8 cellular contexts compared by ENCODE assay signal in the genomic region with DNA sequence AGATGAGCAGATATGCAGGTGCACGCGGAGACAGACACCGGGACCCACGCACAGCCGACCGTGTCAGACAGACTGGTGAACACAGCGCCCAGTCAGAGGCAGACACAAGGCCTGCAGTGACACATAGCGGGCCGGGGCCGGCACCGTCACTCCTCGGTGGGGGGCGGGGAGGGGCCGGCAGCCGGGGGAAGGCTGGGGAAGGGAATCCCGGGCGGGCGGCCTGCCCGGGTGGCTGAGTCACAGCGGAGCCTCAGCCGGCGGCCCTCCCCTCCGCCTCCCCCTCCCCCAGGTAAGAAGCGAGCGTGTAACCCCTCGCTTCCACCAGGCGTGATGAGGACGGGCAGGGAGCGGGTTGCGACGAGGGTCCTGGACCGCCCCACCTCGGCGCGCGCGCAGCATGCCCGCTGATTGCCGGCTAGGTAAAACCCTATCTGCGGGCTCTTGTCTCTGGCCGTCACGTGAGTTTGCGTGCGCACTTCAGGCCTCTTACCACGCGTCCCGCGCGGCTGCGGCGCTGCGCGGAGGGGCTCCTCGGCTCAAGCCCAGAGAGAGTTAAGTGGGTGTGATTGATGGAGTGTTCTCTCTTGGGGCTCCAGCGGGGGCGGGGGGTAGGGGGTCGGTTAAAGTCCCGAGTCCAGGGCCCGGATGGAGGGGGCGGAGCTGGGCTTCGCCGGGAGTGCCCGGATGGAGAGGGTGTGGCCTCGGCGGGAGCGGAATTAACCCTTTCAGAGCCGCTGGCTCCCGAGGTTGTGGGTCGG. TPM values are rescaled to one million over a fixed set of nuclear protein-coding genes. Genes with fewer than 3 reads are reported as not detected.
DNase-seq lines count a peak whose midpoint lies in the region; ATAC-seq and TF ChIP-seq lines count a peak whose summit lies in the region.

No MANE protein-coding gene starts in this region.

- peak overlapping the region; percentile 100 for H3K4me3 Mint-ChIP-seq in nephron progenitor cell
- H3K4me3 Mint-ChIP-seq in stimulated activated naive CD8-positive, alpha-beta T cell treated with anti-CD3 and anti-CD28 coated beads, Interleukin-15, amount 100 ng/mL, for 72 hours = peak overlapping the region; percentile 95 to 96

- DNase-seq in Karpas-422 (peak; percentile 98), RKO (ENCODE audit: low spot score) (peak; percentile 93), fibroblast of the aortic adventitia (ENCODE audit: low read depth) (peak; percentile 84), nephron progenitor cell (peak; percentile 96)
- DNase-seq in activated T-helper 9 cell treated with anti-CD3 and anti-CD28 coated beads, Interleukin-2, amount 50 U/mL, for 16 hours (ENCODE audit: low read depth) = peak; percentile 93
- DNase-seq in stimulated activated naive CD8-positive, alpha-beta T cell treated with anti-CD3 and anti-CD28 coated beads, Interleukin-15, amount 100 ng/mL, for 72 hours = peak; percentile 89

- H3K4me2 ChIP-seq in BLaER1 treated with 17β-estradiol and CSF1 and Interleukin-3, amounts not matched to agents 10 nM and 100 nM = peak overlapping the region; percentile 73 to 100 (median 98)
- H3K4me2 ChIP-seq in Karpas-422 (ENCODE audit: low read depth, low read length, poor library complexity, severe bottlenecking) = peak overlapping the region; percentile 96

- peaks cover 80% of the 10 kb centered on the region for H3K4me1 Mint-ChIP-seq in nephron progenitor cell
- H3K4me1 Mint-ChIP-seq in stimulated activated naive CD8-positive, alpha-beta T cell treated with anti-CD3 and anti-CD28 coated beads, Interleukin-15, amount 100 ng/mL, for 72 hours = peaks cover 75% of the 10 kb centered on the region

- peak overlapping the region; percentile 91 to 99 (median 98) for H3K27ac ChIP-seq in BLaER1 treated with 17β-estradiol and CSF1 and Interleukin-3, amounts not matched to agents 10 nM and 100 nM
- H3K27ac ChIP-seq in Karpas-422 (ENCODE audit: low read length) = peak overlapping the region; percentile 95

- H2AFZ ChIP-seq in Karpas-422 (ENCODE audit: low read length) = no peak overlapping the region

- no peaks in the 10 kb centered on the region for H3K9me3 Mint-ChIP-seq in nephron progenitor cell
- no peaks in the 10 kb centered on the region for H3K9me3 Mint-ChIP-seq in stimulated activated naive CD8-positive, alpha-beta T cell treated with anti-CD3 and anti-CD28 coated beads, Interleukin-15, amount 100 ng/mL, for 72 hours

- no peaks in the 10 kb centered on the region for H3K9me3 ChIP-seq in BLaER1 treated with 17β-estradiol and CSF1 and Interleukin-3, amounts not matched to agents 10 nM and 100 nM (replicated peaks in 1 of 11)
- no peaks in the 10 kb centered on the region for H3K9me3 ChIP-seq in Karpas-422 (ENCODE audit: low read length)

- H3K36me3 ChIP-seq in BLaER1 treated with 17β-estradiol and CSF1 and Interleukin-3, amounts not matched to agents 10 nM and 100 nM = peaks cover 16 to 37% (median 29%) of the 10 kb centered on the region in 11 experiments
- no peaks in the 10 kb centered on the region; the same call in 1 of the 2 replicates for H3K36me3 ChIP-seq in Karpas-422 (ENCODE audit: insufficient read depth, low read length)

- no peaks in the 10 kb centered on the region for H3K27me3 ChIP-seq in BLaER1 treated with 17β-estradiol and CSF1 and Interleukin-3, amounts not matched to agents 10 nM and 100 nM
- no peaks in the 10 kb centered on the region for H3K27me3 ChIP-seq in Karpas-422 (ENCODE audit: low read length)

- no peaks in the 10 kb centered on the region for H3K27me3 Mint-ChIP-seq in nephron progenitor cell (ENCODE audit: low read depth, poor library complexity)
- H3K27me3 Mint-ChIP-seq in stimulated activated naive CD8-positive, alpha-beta T cell treated with anti-CD3 and anti-CD28 coated beads, Interleukin-15, amount 100 ng/mL, for 72 hours = no peaks in the 10 kb centered on the region

- TF ChIP-seq CTCF in fibroblast of the aortic adventitia (IDR thresholded peaks at IDR 0.05; ENCODE audit: insufficient read depth, low read length) (no peak), nephron progenitor cell (IDR thresholded peaks at IDR 0.05) (no peak)

- H4K20me1 ChIP-seq in BLaER1 treated with 17β-estradiol and CSF1 and Interleukin-3, amounts not matched to agents 10 nM and 100 nM = peaks cover 32 to 60% (median 49%) of the 10 kb centered on the region in 11 experiments
- H4K20me1 ChIP-seq in Karpas-422 (ENCODE audit: insufficient read depth, low read depth, low read length) = peaks cover 8% of the 10 kb centered on the region; the same call in 1 of the 2 replicates

- H3K4me3 ChIP-seq in BLaER1 treated with 17β-estradiol and CSF1 and Interleukin-3, amounts not matched to agents 10 nM and 100 nM = peak overlapping the region; percentile 66 to 89 (median 76)
- H3K4me3 ChIP-seq in Karpas-422 (ENCODE audit: low read length) = peak overlapping the region; percentile 88
- H3K4me3 ChIP-seq in fibroblast of the aortic adventitia (ENCODE audit: low read depth, low read length) = peak overlapping the region; percentile 85

- peaks cover 18% of the 10 kb centered on the region for H3K36me3 Mint-ChIP-seq in nephron progenitor cell (ENCODE audit: low read depth)

- H3K9me2 ChIP-seq in Karpas-422 (replicated peaks; ENCODE audit: insufficient read depth, low read length) = no peaks in the 10 kb centered on the region

- peaks cover 49 to 56% (median 51%) of the 10 kb centered on the region in 10 experiments for H3K4me1 ChIP-seq in BLaER1 treated with 17β-estradiol and CSF1 and Interleukin-3, amounts not matched to agents 10 nM and 100 nM
- H3K4me1 ChIP-seq in Karpas-422 (ENCODE audit: low read length) = peaks cover 56% of the 10 kb centered on the region

- peaks cover 44% of the 10 kb centered on the region for H3K79me2 ChIP-seq in Karpas-422 (ENCODE audit: low read length)

- peak overlapping the region; percentile 89 to 98 (median 96) for H3K9ac ChIP-seq in BLaER1 treated with 17β-estradiol and CSF1 and Interleukin-3, amounts not matched to agents 10 nM and 100 nM
- peak overlapping the region; percentile 92 for H3K9ac ChIP-seq in Karpas-422 (ENCODE audit: low read length)

- peak; percentile 25 for ATAC-seq in GM19397 (IDR thresholded peaks at IDR 0.05; ENCODE audit: unreplicated experiment)
- ATAC-seq in stimulated activated naive CD8-positive, alpha-beta T cell treated with anti-CD3 and anti-CD28 coated beads, Interleukin-15, amount 100 ng/mL, for 72 hours = peak; percentile 55

- peak overlapping the region; percentile 98 for H3K27ac Mint-ChIP-seq in nephron progenitor cell
- H3K27ac Mint-ChIP-seq in stimulated activated naive CD8-positive, alpha-beta T cell treated with anti-CD3 and anti-CD28 coated beads, Interleukin-15, amount 100 ng/mL, for 72 hours = peak overlapping the region; percentile 95 to 98

RNA-seq across cellular contexts. Expression of a gene that starts 7.8 kb away (rescaled TPM):
- total RNA-seq in Karpas-422 (2014; rRNA removed; shearing (Covaris generic); ENCODE audit: low replicate concordance) = 11.9 and 34.6 TPM in 2 replicates
- total RNA-seq in fibroblast of the aortic adventitia (ENCODE audit: low replicate concordance) = 5.7 and 32.1 TPM in 2 replicates

RNA-seq across cellular contexts. Expression of a gene that starts 13.1 kb away (rescaled TPM):
- total RNA-seq in Karpas-422 (2014; rRNA removed; shearing (Covaris generic); ENCODE audit: low replicate concordance) = 0.69 and 1.4 TPM in 2 replicates
- 0.18 TPM in 1 of 2 replicates, not detected in the other for total RNA-seq in fibroblast of the aortic adventitia (ENCODE audit: low replicate concordance)

RNA-seq across cellular contexts. Expression of a gene that starts 15.6 kb away (rescaled TPM):
- 313 and 321 TPM in 2 replicates for total RNA-seq in Karpas-422 (2014; rRNA removed; shearing (Covaris generic); ENCODE audit: low replicate concordance)
- total RNA-seq in fibroblast of the aortic adventitia (ENCODE audit: low replicate concordance) = 39.1 and 41.1 TPM in 2 replicates

RNA-seq across cellular contexts. Expression of a gene that starts 16.0 kb away (rescaled TPM):
- 8.5 and 10.9 TPM in 2 replicates for total RNA-seq in Karpas-422 (2014; rRNA removed; shearing (Covaris generic); ENCODE audit: low replicate concordance)
- 6.8 and 11.2 TPM in 2 replicates for total RNA-seq in fibroblast of the aortic adventitia (ENCODE audit: low replicate concordance)

RNA-seq across cellular contexts. Expression of a gene that starts 46.8 kb away (rescaled TPM):
- 191 and 346 TPM in 2 replicates for total RNA-seq in Karpas-422 (2014; rRNA removed; shearing (Covaris generic); ENCODE audit: low replicate concordance)
- 81.5 and 143 TPM in 2 replicates for total RNA-seq in fibroblast of the aortic adventitia (ENCODE audit: low replicate concordance)

Comparison
In these comparisons a context has a peak if more than half of its experiments do, and no peak if none do; other contexts are left out.
1. Peak in every context shown above with its lines: DNase-seq, ATAC-seq, H3K4me3 ChIP-seq and H3K27ac ChIP-seq.